ENCODE assay signal across 12 cellular contexts in genomic region chr2:212177724-212178123, GRCh38.
DNase-seq lines count a peak whose midpoint lies in the region; TF ChIP-seq lines count a peak whose summit lies in the region.
"Had no signal": no experiment of that assay in that cellular context is flagged by ENCODE, and none has a peak within 500 bp of the region (broad histone marks: within the 10 kb centered on the region; RNA-seq: fewer than 3 reads in every experiment).

No MANE protein-coding gene starts in this region.

- no peak overlapping the region for H3K14ac ChIP-seq in trophoblast cell (ENCODE audit: low read length)

- no peak overlapping the region for H4K8ac ChIP-seq in trophoblast cell (ENCODE audit: low read depth, low read length)

- no peak overlapping the region for H3K9ac ChIP-seq in trophoblast cell (ENCODE audit: low read length)

- H2BK5ac ChIP-seq in trophoblast cell (ENCODE audit: low read depth, low read length, poor library complexity) = no peak overlapping the region

- H3K27ac ChIP-seq in trophoblast cell (ENCODE audit: low read depth, low read length) = no peak overlapping the region

- H3K4ac ChIP-seq in trophoblast cell (ENCODE audit: low read depth, low read length) = no peak overlapping the region

- H3K4me1 ChIP-seq in trophoblast cell (ENCODE audit: control insufficient read depth in 1 of 2, insufficient read depth in 2 of 2, low read length in 2 of 2) = no peaks in the 10 kb centered on the region

- H3K4me2 ChIP-seq in trophoblast cell (ENCODE audit: low read length) = no peak overlapping the region

- no peak overlapping the region for H2AK5ac ChIP-seq in trophoblast cell (ENCODE audit: low read length)

- no peaks in the 10 kb centered on the region for H3K9me3 ChIP-seq in trophoblast cell (ENCODE audit: insufficient read depth, low read depth, low read length)

- TF ChIP-seq CTCF in AG10803 (conservative IDR thresholded peaks at IDR 0.05; ENCODE audit: low read length) = peak; percentile 20; the same call in 1 of the 2 replicates
- TF ChIP-seq CTCF in fibroblast of mammary gland (conservative IDR thresholded peaks at IDR 0.05; ENCODE audit: control insufficient read depth, insufficient read depth, low read depth, low read length) = no peak
- no peak for TF ChIP-seq CTCF in GM10248 (IDR thresholded peaks at IDR 0.05; ENCODE audit: control extremely low read depth, extremely low read depth, low read depth, missing control alignments)

- no peaks in the 10 kb centered on the region for H3K27me3 ChIP-seq in trophoblast cell (ENCODE audit: insufficient read depth, low read length)

- H2BK12ac ChIP-seq in trophoblast cell (ENCODE audit: low read length) = no peak overlapping the region

- no peak overlapping the region for H2BK120ac ChIP-seq in trophoblast cell (ENCODE audit: insufficient read depth, low read length, poor library complexity)

- H3K79me1 ChIP-seq in trophoblast cell (ENCODE audit: low read length) = no peaks in the 10 kb centered on the region

- H3K18ac ChIP-seq in trophoblast cell (ENCODE audit: low read length) = no peak overlapping the region

- H4K91ac ChIP-seq in trophoblast cell (ENCODE audit: low read depth, low read length) = no peak overlapping the region

- H3K23ac ChIP-seq in trophoblast cell (ENCODE audit: low read length) = no peak overlapping the region

- H4K12ac ChIP-seq in trophoblast cell (ENCODE audit: low read depth, low read length) = no peak overlapping the region

- no peaks in the 10 kb centered on the region for H3K79me2 ChIP-seq in trophoblast cell (ENCODE audit: control insufficient read depth, insufficient read depth, low read length, poor library complexity)

- CTCF ChIA-PET in GM10248 (lab: Yijun Ruan, JAX) = interaction anchor here (1.1 kb wide), 1 partner anchor 22 kb away, joined by 4 read pairs; no protein-coding TSS in a partner anchor

- POLR2A ChIA-PET in GM10248 (lab: Yijun Ruan, JAX) = no interaction called here

- no peak overlapping the region for H2AFZ ChIP-seq in trophoblast cell (ENCODE audit: insufficient read depth, low read length, poor library complexity)

- H3K36me3 ChIP-seq in trophoblast cell (ENCODE audit: control insufficient read depth in 1 of 2, insufficient read depth in 2 of 2, low read length in 2 of 2) = no peaks in the 10 kb centered on the region

- no peak for DNase-seq in AG10803 (ENCODE audit: low read depth)
- DNase-seq in HCEC 1CT = peak; percentile 20
- peak; percentile 40 for DNase-seq in NCI-H82 treated with DMSO at 0.1 percent for 48 hours (lab: John Stamatoyannopoulos, UW; ENCODE audit: unreplicated experiment)
- DNase-seq in fibroblast of mammary gland (ENCODE audit: low read depth) = peak; percentile 20
- DNase-seq in activated T-cell treated with anti-CD3 and anti-CD28 coated beads, Interleukin-2, amount 50 U/mL, for 48 hours = no peak
- DNase-seq in GM10248 (ENCODE audit: extremely low spot score) = no peak
- no peak for DNase-seq in SKM-1 (lab: John Stamatoyannopoulos, UW; ENCODE audit: unreplicated experiment)
- no peak for DNase-seq in trophoblast cell
- DNase-seq: activated CD8-positive, alpha-beta memory T cell treated with anti-CD3 and anti-CD28 coated beads for 24 hours; activated naive CD8-positive, alpha-beta T cell treated with anti-CD3 and anti-CD28 coated beads, Interleukin-2, amount 10 ng/mL, durations not matched to agents 7 days and 5 days; cortex of kidney; nucleus accumbens had no signal

- no CpG with 5 or more reads among the region's 2 CpGs for WGBS in trophoblast cell (ENCODE audit: extremely low coverage, insufficient coverage, insufficient read length)

- no peak overlapping the region for H3K4me3 ChIP-seq in AG10803 (ENCODE audit: low read length)
- no peak overlapping the region for H3K4me3 ChIP-seq in fibroblast of mammary gland (ENCODE audit: control insufficient read depth, low read depth, low read length)
- H3K4me3 ChIP-seq in trophoblast cell (ENCODE audit: low read depth, low read length) = no peak overlapping the region

Comparison
In these comparisons a context has a peak if more than half of its experiments do, and no peak if none do; other contexts are left out.
1. DNase-seq: peak in HCEC 1CT (single experiment), NCI-H82 treated with DMSO at 0.1 percent for 48 hours (single experiment) and fibroblast of mammary gland (single experiment); none in AG10803 (single experiment), activated T-cell treated with anti-CD3 and anti-CD28 coated beads, Interleukin-2, amount 50 U/mL, for 48 hours (0 of 2), GM10248 (single experiment), SKM-1 (single experiment) and trophoblast cell (0 of 2).